In the genomic region with DNA sequence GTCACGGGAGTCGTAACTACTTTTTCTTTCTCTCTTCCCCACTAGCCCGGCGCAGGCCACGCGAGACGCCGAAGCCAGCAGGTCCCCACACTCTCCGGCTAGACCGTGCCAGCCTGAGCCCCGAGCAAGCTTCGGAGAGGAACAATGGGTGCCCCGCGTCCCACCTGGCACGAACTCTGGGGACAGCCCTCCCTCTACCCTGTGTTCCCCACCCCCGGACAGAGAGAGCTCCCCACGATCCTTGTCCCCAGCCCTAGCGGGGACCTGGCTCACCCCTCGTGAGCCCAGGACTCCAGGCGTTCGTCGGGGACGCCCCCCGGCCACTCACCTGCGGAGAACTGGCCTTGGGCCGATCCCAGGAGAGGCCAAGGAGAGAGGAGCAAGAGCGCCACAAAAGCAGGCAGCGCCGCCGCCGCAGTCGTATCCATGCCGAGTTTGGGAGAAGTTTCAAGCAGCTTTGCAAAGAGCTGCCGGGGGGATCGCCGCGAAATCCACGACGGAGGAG, we compare ENCODE assay signal across 1 cellular context.
TF ChIP-seq lines count a peak whose summit lies in the region.

No MANE protein-coding gene starts in this region.

TF ChIP-seq in HepG2, 621 proteins besides CTCF, POLR2A, EP300 and RAD21 (continued from another document and continues in another):
- TF ChIP-seq, protein P1, sequence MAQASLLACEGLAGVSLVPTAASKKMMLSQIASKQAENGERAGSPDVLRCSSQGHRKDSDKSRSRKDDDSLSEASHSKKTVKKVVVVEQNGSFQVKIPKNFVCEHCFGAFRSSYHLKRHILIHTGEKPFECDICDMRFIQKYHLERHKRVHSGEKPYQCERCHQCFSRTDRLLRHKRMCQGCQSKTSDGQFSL (CRISPR knock-in tag; IDR thresholded peaks at IDR 0.05) = no peak
- TF ChIP-seq HOXD1 (CRISPR knock-in tag; IDR thresholded peaks at IDR 0.05) = no peak
- TF ChIP-seq NFATC3 (CRISPR knock-in tag; IDR thresholded peaks at IDR 0.05) = peak; percentile 94
- TF ChIP-seq ZSCAN22 (CRISPR knock-in tag; IDR thresholded peaks at IDR 0.05) = peak; percentile 39; the same call in 1 of the 2 replicates
- no peak for TF ChIP-seq NR2F2 (IDR thresholded peaks at IDR 0.05; ENCODE audit: borderline replicate concordance, low read depth)
- 0 out of 2 replicates have a peak, but pooled peaks have one; percentile 8 for TF ChIP-seq HES4 (CRISPR knock-in tag; IDR thresholded peaks at IDR 0.05; ENCODE audit: borderline replicate concordance)
- TF ChIP-seq, protein P2, sequence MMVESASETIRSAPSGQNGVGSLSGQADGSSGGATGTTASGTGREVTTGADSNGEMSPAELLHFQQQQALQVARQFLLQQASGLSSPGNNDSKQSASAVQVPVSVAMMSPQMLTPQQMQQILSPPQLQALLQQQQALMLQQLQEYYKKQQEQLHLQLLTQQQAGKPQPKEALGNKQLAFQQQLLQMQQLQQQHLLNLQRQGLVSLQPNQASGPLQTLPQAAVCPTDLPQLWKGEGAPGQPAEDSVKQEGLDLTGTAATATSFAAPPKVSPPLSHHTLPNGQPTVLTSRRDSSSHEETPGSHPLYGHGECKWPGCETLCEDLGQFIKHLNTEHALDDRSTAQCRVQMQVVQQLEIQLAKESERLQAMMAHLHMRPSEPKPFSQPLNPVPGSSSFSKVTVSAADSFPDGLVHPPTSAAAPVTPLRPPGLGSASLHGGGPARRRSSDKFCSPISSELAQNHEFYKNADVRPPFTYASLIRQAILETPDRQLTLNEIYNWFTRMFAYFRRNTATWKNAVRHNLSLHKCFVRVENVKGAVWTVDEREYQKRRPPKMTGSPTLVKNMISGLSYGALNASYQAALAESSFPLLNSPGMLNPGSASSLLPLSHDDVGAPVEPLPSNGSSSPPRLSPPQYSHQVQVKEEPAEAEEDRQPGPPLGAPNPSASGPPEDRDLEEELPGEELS (CRISPR knock-in tag; IDR thresholded peaks at IDR 0.05) = no peak
- no peak for TF ChIP-seq ZNF451 (CRISPR knock-in tag; IDR thresholded peaks at IDR 0.05)
- no peak for TF ChIP-seq NFE2L2 (IDR thresholded peaks at IDR 0.05; ENCODE audit: low read length)
- TF ChIP-seq, protein P3, sequence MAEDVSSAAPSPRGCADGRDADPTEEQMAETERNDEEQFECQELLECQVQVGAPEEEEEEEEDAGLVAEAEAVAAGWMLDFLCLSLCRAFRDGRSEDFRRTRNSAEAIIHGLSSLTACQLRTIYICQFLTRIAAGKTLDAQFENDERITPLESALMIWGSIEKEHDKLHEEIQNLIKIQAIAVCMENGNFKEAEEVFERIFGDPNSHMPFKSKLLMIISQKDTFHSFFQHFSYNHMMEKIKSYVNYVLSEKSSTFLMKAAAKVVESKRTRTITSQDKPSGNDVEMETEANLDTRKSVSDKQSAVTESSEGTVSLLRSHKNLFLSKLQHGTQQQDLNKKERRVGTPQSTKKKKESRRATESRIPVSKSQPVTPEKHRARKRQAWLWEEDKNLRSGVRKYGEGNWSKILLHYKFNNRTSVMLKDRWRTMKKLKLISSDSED (CRISPR knock-in tag; IDR thresholded peaks at IDR 0.05) = 0 out of 2 replicates have a peak, but pooled peaks have one; percentile 71
- TF ChIP-seq, protein P4, sequence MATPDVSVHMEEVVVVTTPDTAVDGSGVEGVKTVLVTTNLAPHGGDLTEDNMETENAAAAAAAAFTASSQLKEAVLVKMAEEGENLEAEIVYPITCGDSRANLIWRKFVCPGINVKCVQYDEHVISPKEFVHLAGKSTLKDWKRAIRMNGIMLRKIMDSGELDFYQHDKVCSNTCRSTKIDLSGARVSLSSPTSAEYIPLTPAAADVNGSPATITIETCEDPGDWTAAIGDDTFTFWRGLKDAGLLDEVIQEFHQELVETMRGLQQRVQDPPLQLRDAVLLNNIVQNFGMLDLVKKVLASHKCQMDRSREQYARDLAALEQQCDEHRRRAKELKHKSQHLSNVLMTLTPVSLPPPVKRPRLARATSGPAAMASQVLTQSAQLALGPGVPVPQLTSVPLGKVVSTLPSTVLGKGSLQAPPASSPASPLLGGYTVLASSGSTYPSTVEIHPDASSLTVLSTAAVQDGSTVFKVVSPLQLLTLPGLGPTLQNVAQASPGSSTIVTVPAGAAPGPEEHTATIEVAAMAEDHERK (CRISPR knock-in tag; IDR thresholded peaks at IDR 0.05; ENCODE audit: low read depth) = no peak
- TF ChIP-seq AHR (CRISPR knock-in tag; IDR thresholded peaks at IDR 0.05) = 0 out of 2 replicates have a peak, but pooled peaks have one; percentile 10
- TF ChIP-seq ZFP36L1 (CRISPR knock-in tag; IDR thresholded peaks at IDR 0.05) = 0 out of 2 replicates have a peak, but pooled peaks have one; percentile 9
- TF ChIP-seq ZNF337 (CRISPR knock-in tag; IDR thresholded peaks at IDR 0.05; ENCODE audit: borderline replicate concordance, low read depth) = no peak
- 0 out of 2 replicates have a peak, but pooled peaks have one; percentile 51 for TF ChIP-seq RELA (CRISPR knock-in tag; IDR thresholded peaks at IDR 0.05)
- TF ChIP-seq ZNF878 (CRISPR knock-in tag; IDR thresholded peaks at IDR 0.05) = 0 out of 2 replicates have a peak, but pooled peaks have one; percentile 22
- TF ChIP-seq LCORL (IDR thresholded peaks at IDR 0.05) = no peak
- 0 out of 2 replicates have a peak, but pooled peaks have one; percentile 24 for TF ChIP-seq LCORL (CRISPR knock-in tag; IDR thresholded peaks at IDR 0.05)
- no peak for TF ChIP-seq ATM (IDR thresholded peaks at IDR 0.05; ENCODE audit: borderline replicate concordance)
- no peak for TF ChIP-seq ZNF10 (CRISPR knock-in tag; IDR thresholded peaks at IDR 0.05; ENCODE audit: borderline replicate concordance, low read depth)
- TF ChIP-seq ZBTB7A (CRISPR knock-in tag; IDR thresholded peaks at IDR 0.05) = peak; percentile 59; the same call in 1 of the 2 replicates
- no peak for TF ChIP-seq SRY (CRISPR knock-in tag; IDR thresholded peaks at IDR 0.05)
- TF ChIP-seq, protein P5, sequence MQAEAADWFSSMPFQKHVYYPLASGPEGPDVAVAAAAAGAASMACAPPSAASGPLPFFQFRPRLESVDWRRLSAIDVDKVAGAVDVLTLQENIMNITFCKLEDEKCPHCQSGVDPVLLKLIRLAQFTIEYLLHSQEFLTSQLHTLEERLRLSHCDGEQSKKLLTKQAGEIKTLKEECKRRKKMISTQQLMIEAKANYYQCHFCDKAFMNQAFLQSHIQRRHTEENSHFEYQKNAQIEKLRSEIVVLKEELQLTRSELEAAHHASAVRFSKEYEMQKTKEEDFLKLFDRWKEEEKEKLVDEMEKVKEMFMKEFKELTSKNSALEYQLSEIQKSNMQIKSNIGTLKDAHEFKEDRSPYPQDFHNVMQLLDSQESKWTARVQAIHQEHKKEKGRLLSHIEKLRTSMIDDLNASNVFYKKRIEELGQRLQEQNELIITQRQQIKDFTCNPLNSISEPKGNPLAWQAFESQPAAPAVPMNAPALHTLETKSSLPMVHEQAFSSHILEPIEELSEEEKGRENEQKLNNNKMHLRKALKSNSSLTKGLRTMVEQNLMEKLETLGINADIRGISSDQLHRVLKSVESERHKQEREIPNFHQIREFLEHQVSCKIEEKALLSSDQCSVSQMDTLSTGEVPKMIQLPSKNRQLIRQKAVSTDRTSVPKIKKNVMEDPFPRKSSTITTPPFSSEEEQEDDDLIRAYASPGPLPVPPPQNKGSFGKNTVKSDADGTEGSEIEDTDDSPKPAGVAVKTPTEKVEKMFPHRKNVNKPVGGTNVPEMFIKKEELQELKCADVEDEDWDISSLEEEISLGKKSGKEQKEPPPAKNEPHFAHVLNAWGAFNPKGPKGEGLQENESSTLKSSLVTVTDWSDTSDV (CRISPR knock-in tag; IDR thresholded peaks at IDR 0.05) = peak; percentile 51; the same call in 1 of the 2 replicates
- TF ChIP-seq ZNF605 (CRISPR knock-in tag; IDR thresholded peaks at IDR 0.05) = no peak
- TF ChIP-seq, protein P6, sequence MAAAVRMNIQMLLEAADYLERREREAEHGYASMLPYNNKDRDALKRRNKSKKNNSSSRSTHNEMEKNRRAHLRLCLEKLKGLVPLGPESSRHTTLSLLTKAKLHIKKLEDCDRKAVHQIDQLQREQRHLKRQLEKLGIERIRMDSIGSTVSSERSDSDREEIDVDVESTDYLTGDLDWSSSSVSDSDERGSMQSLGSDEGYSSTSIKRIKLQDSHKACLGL (CRISPR knock-in tag; IDR thresholded peaks at IDR 0.05) = 0 out of 2 replicates have a peak, but pooled peaks have one; percentile 35
- peak; percentile 6; the same call in 1 of the 2 replicates for TF ChIP-seq ZC3H4 (CRISPR knock-in tag; IDR thresholded peaks at IDR 0.05; ENCODE audit: borderline replicate concordance)
- TF ChIP-seq, protein P7, sequence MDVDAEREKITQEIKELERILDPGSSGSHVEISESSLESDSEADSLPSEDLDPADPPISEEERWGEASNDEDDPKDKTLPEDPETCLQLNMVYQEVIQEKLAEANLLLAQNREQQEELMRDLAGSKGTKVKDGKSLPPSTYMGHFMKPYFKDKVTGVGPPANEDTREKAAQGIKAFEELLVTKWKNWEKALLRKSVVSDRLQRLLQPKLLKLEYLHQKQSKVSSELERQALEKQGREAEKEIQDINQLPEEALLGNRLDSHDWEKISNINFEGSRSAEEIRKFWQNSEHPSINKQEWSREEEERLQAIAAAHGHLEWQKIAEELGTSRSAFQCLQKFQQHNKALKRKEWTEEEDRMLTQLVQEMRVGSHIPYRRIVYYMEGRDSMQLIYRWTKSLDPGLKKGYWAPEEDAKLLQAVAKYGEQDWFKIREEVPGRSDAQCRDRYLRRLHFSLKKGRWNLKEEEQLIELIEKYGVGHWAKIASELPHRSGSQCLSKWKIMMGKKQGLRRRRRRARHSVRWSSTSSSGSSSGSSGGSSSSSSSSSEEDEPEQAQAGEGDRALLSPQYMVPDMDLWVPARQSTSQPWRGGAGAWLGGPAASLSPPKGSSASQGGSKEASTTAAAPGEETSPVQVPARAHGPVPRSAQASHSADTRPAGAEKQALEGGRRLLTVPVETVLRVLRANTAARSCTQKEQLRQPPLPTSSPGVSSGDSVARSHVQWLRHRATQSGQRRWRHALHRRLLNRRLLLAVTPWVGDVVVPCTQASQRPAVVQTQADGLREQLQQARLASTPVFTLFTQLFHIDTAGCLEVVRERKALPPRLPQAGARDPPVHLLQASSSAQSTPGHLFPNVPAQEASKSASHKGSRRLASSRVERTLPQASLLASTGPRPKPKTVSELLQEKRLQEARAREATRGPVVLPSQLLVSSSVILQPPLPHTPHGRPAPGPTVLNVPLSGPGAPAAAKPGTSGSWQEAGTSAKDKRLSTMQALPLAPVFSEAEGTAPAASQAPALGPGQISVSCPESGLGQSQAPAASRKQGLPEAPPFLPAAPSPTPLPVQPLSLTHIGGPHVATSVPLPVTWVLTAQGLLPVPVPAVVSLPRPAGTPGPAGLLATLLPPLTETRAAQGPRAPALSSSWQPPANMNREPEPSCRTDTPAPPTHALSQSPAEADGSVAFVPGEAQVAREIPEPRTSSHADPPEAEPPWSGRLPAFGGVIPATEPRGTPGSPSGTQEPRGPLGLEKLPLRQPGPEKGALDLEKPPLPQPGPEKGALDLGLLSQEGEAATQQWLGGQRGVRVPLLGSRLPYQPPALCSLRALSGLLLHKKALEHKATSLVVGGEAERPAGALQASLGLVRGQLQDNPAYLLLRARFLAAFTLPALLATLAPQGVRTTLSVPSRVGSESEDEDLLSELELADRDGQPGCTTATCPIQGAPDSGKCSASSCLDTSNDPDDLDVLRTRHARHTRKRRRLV (CRISPR knock-in tag; IDR thresholded peaks at IDR 0.05) = 0 out of 2 replicates have a peak, but pooled peaks have one; percentile 5
- TF ChIP-seq HOXA9 (CRISPR knock-in tag; IDR thresholded peaks at IDR 0.05; ENCODE audit: borderline replicate concordance) = no peak
- 0 out of 2 replicates have a peak, but pooled peaks have one; percentile 29 for TF ChIP-seq REL (CRISPR knock-in tag; conservative IDR thresholded peaks at IDR 0.05)
- TF ChIP-seq, protein P8, sequence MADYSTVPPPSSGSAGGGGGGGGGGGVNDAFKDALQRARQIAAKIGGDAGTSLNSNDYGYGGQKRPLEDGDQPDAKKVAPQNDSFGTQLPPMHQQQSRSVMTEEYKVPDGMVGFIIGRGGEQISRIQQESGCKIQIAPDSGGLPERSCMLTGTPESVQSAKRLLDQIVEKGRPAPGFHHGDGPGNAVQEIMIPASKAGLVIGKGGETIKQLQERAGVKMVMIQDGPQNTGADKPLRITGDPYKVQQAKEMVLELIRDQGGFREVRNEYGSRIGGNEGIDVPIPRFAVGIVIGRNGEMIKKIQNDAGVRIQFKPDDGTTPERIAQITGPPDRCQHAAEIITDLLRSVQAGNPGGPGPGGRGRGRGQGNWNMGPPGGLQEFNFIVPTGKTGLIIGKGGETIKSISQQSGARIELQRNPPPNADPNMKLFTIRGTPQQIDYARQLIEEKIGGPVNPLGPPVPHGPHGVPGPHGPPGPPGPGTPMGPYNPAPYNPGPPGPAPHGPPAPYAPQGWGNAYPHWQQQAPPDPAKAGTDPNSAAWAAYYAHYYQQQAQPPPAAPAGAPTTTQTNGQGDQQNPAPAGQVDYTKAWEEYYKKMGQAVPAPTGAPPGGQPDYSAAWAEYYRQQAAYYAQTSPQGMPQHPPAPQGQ (CRISPR knock-in tag; IDR thresholded peaks at IDR 0.05; ENCODE audit: borderline replicate concordance) = peak; percentile 92; the same call in 1 of the 2 replicates
- TF ChIP-seq ZFY (CRISPR knock-in tag; IDR thresholded peaks at IDR 0.05) = peak; percentile 74
- TF ChIP-seq ZNF333 (CRISPR knock-in tag; IDR thresholded peaks at IDR 0.05; ENCODE audit: borderline replicate concordance) = peak; percentile 58; the same call in 1 of the 2 replicates
- TF ChIP-seq ZNF136 (CRISPR knock-in tag; IDR thresholded peaks at IDR 0.05; ENCODE audit: low read depth) = peak; percentile 93
- no peak for TF ChIP-seq HNRNPUL1 (IDR thresholded peaks at IDR 0.05; ENCODE audit: low read depth, low read length)
- peak; percentile 40 for TF ChIP-seq PTBP1 (IDR thresholded peaks at IDR 0.05; ENCODE audit: low read depth, low read length, poor library complexity, severe bottlenecking)
- peak; percentile 8; the same call in 1 of the 2 replicates for TF ChIP-seq ZNF124 (CRISPR knock-in tag; IDR thresholded peaks at IDR 0.05)
- TF ChIP-seq, protein P9, sequence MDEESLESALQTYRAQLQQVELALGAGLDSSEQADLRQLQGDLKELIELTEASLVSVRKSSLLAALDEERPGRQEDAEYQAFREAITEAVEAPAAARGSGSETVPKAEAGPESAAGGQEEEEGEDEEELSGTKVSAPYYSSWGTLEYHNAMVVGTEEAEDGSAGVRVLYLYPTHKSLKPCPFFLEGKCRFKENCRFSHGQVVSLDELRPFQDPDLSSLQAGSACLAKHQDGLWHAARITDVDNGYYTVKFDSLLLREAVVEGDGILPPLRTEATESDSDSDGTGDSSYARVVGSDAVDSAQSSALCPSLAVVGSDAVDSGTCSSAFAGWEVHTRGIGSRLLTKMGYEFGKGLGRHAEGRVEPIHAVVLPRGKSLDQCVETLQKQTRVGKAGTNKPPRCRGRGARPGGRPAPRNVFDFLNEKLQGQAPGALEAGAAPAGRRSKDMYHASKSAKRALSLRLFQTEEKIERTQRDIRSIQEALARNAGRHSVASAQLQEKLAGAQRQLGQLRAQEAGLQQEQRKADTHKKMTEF (CRISPR knock-in tag; IDR thresholded peaks at IDR 0.05) = no peak
- TF ChIP-seq MLLT10 (CRISPR knock-in tag; IDR thresholded peaks at IDR 0.05) = 0 out of 2 replicates have a peak, but pooled peaks have one; percentile 19
- TF ChIP-seq ZNF7 (CRISPR knock-in tag; IDR thresholded peaks at IDR 0.05) = peak; percentile 85
- peak; percentile 94; the same call in 1 of the 2 replicates for TF ChIP-seq KAT7 (CRISPR knock-in tag; IDR thresholded peaks at IDR 0.05; ENCODE audit: borderline replicate concordance)
- TF ChIP-seq, protein P10, sequence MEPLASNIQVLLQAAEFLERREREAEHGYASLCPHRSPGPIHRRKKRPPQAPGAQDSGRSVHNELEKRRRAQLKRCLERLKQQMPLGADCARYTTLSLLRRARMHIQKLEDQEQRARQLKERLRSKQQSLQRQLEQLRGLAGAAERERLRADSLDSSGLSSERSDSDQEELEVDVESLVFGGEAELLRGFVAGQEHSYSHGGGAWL (CRISPR knock-in tag; IDR thresholded peaks at IDR 0.05) = no peak
- 0 out of 2 replicates have a peak, but pooled peaks have one; percentile 3 for TF ChIP-seq KDM6A (CRISPR knock-in tag; IDR thresholded peaks at IDR 0.05; ENCODE audit: low read depth)
- TF ChIP-seq ZNF577 (CRISPR knock-in tag; IDR thresholded peaks at IDR 0.05; ENCODE audit: borderline replicate concordance, low read depth) = 0 out of 2 replicates have a peak, but pooled peaks have one; percentile 68
